Comparison of ENCODE assay signal across 24 cellular contexts in genomic region chr5:68949711-68950110, GRCh38.
"Had no signal": no experiment of that assay in that cellular context is flagged by ENCODE, and none has a peak within 500 bp of the region (broad histone marks: within the 10 kb centered on the region; RNA-seq: fewer than 3 reads in every experiment).

No MANE protein-coding gene starts in this region.

- H3K36me3 ChIP-seq: adrenal gland, heart right ventricle, lower lobe of right lung, right lobe of liver, stomach, suprapubic skin, transverse colon, vagina had no signal

- H3K9me3 Mint-ChIP-seq: activated B cell treated with CpG ODN at 0.5 μM for 24 hours; activated T-cell treated with anti-CD3 and anti-CD28 coated beads, Interleukin-2, amount 50 U/mL, for 4 hours; activated T-helper 2 cell treated with anti-CD3 and anti-CD28 coated beads, Interferon-gamma antibody, Interleukin-2, Interleukin-4, amounts not matched to agents 10 μg/mL and 5 μg/mL and 100 μg/mL, durations not matched to agents 14 hours and 24 hours and 36 hours; natural killer cell; stimulated activated effector memory CD8-positive, alpha-beta T cell treated with anti-CD3 and anti-CD28 coated beads, Interleukin-12 subunit alpha, Interleukin-12 subunit beta, amount 100 ng/mL, for 72 hours had no signal

- H3K27me3 ChIP-seq: adrenal gland, heart right ventricle, right lobe of liver, stomach, suprapubic skin, transverse colon, vagina had no signal

- H3K36me3 Mint-ChIP-seq: activated naive CD8-positive, alpha-beta T cell; natural killer cell; stimulated activated effector memory CD8-positive, alpha-beta T cell treated with anti-CD3 and anti-CD28 coated beads, Interleukin-12 subunit alpha, Interleukin-12 subunit beta, amount 100 ng/mL, for 72 hours had no signal

- H3K4me3 ChIP-seq: adrenal gland, coronary artery, heart right ventricle, lower lobe of right lung, right lobe of liver, skin epidermis, stomach, suprapubic skin, transverse colon, vagina had no signal

- H3K9me3 ChIP-seq: adrenal gland, heart right ventricle, lower lobe of right lung, right lobe of liver, stomach, suprapubic skin, transverse colon, vagina had no signal

- H3K4me1 Mint-ChIP-seq: activated B cell treated with CpG ODN at 0.5 μM for 24 hours; activated CD4-positive, alpha-beta T cell treated with anti-CD3 and anti-CD28 coated beads for 36 hours; natural killer cell; stimulated activated effector memory CD8-positive, alpha-beta T cell treated with anti-CD3 and anti-CD28 coated beads, Interleukin-12 subunit alpha, Interleukin-12 subunit beta, amount 100 ng/mL, for 72 hours had no signal

- H3K27ac ChIP-seq: coronary artery, heart right ventricle, lower lobe of right lung, right lobe of liver, stomach, suprapubic skin, transverse colon, vagina had no signal

- H3K27ac Mint-ChIP-seq: activated B cell treated with CpG ODN at 0.5 μM for 24 hours; activated CD4-positive, alpha-beta T cell treated with anti-CD3 and anti-CD28 coated beads for 36 hours; activated naive CD8-positive, alpha-beta T cell; activated T-helper 2 cell treated with anti-CD3 and anti-CD28 coated beads, Interferon-gamma antibody, Interleukin-2, Interleukin-4, amounts not matched to agents 10 μg/mL and 5 μg/mL and 100 μg/mL, durations not matched to agents 14 hours and 24 hours and 36 hours; natural killer cell; stimulated activated effector memory CD8-positive, alpha-beta T cell treated with anti-CD3 and anti-CD28 coated beads, Interleukin-12 subunit alpha, Interleukin-12 subunit beta, amount 100 ng/mL, for 72 hours had no signal

- H3K4me3 Mint-ChIP-seq: activated B cell treated with CpG ODN at 0.5 μM for 24 hours; activated CD4-positive, alpha-beta T cell treated with anti-CD3 and anti-CD28 coated beads for 36 hours; activated naive CD8-positive, alpha-beta T cell; activated T-cell treated with anti-CD3 and anti-CD28 coated beads, Interleukin-2, amount 50 U/mL, for 4 hours; natural killer cell; stimulated activated effector memory CD8-positive, alpha-beta T cell treated with anti-CD3 and anti-CD28 coated beads, Interleukin-12 subunit alpha, Interleukin-12 subunit beta, amount 100 ng/mL, for 72 hours had no signal

- DNase-seq: activated B cell treated with CpG ODN at 0.5 μM for 24 hours; activated CD4-positive, alpha-beta T cell treated with anti-CD3 and anti-CD28 coated beads for 36 hours; activated CD4-positive, alpha-beta T cell treated with anti-CD3 and anti-CD28 coated beads, Interleukin-2, amount 50 U/mL, for 48 hours; activated CD8-positive, alpha-beta memory T cell treated with anti-CD3 and anti-CD28 coated beads, Interleukin-2, amount 50 U/mL, for 48 hours; activated naive CD4-positive, alpha-beta T cell; activated T-cell treated with anti-CD3 and anti-CD28 coated beads, Interleukin-2, amount 50 U/mL, for 4 hours; cerebellar nuclear complex; erythroblast; foreskin fibroblast; heart right ventricle; lower lobe of right lung; natural killer cell; right lobe of liver; stimulated activated CD4-positive, alpha-beta T cell treated with anti-CD3 and anti-CD28 coated beads, Interleukin-2, amount 100 ng/mL, for 24 hours; stomach; transverse colon had no signal
